1 cellular context compared by ENCODE assay signal in genomic region chr7:91941450-91941849, GRCh38.
A peak's percentile ranks its signal among the peaks of the same experiment; 100 is the strongest.
TF ChIP-seq lines count a peak whose summit lies in the region.

No MANE protein-coding gene starts in this region.

TF ChIP-seq in H1, 55 proteins besides CTCF, POLR2A, EP300 and RAD21 (continued from another document):
- peak; percentile 64 to 76; a peak in 2 of 4 replicates for TF ChIP-seq SIN3A (conservative IDR thresholded peaks at IDR 0.05 in 1 of 2, IDR thresholded peaks at IDR 0.05 in 1 of 2; ENCODE audit: low read depth in 1 of 2, low read length in 2 of 2)
- TF ChIP-seq CBX8 (IDR thresholded peaks at IDR 0.05; ENCODE audit: borderline replicate concordance, low read depth, low read length): no peak
- TF ChIP-seq GABPA (IDR thresholded peaks at IDR 0.05; ENCODE audit: borderline replicate concordance, insufficient read depth, low read length): no peak
